Comparison of ENCODE assay signal across 9 cellular contexts in genomic region chr17:50867856-50868438, GRCh38. TPM values are rescaled to one million over a fixed set of nuclear protein-coding genes. Genes with fewer than 3 reads are reported as not detected.
DNase-seq lines count a peak whose midpoint lies in the region; ATAC-seq, FAIRE-seq and TF ChIP-seq lines count a peak whose summit lies in the region.
"Had no signal": no experiment of that assay in that cellular context is flagged by ENCODE, and none has a peak within 500 bp of the region (broad histone marks: within the 10 kb centered on the region; RNA-seq: fewer than 3 reads in every experiment).

No MANE protein-coding gene starts in this region.

- H3K27ac Mint-ChIP-seq in H9 = peak overlapping the region; percentile 99 to 100 (median 99)
- peak overlapping the region; percentile 100 for H3K27ac Mint-ChIP-seq in activated B cell treated with CpG ODN at 0.5 μM for 24 hours

- H4K8ac ChIP-seq in H9 (replicated peaks; ENCODE audit: insufficient read length, low read depth, low read length) = no peak overlapping the region

- no peak for TF ChIP-seq CTCF in H9 (conservative IDR thresholded peaks at IDR 0.05)
- TF ChIP-seq CTCF in activated B cell treated with CpG ODN at 0.5 μM for 24 hours (IDR thresholded peaks at IDR 0.05) = no peak
- TF ChIP-seq CTCF in smooth muscle cell (IDR thresholded peaks at IDR 0.05; ENCODE audit: borderline replicate concordance, insufficient read depth, poor library complexity, severe bottlenecking) = no peak

- H2BK20ac ChIP-seq in H9 (ENCODE audit: low read depth, low read length, poor library complexity, severe bottlenecking) = no peak overlapping the region

- H3K27me3 ChIP-seq in H9 (ENCODE audit: insufficient read depth, low read length) (no peaks in the 10 kb centered on the region), right cardiac atrium (ENCODE audit: control insufficient read depth, insufficient read depth) (no peaks in the 10 kb centered on the region), smooth muscle cell (ENCODE audit: low read depth) (no peaks in the 10 kb centered on the region)

- no peak overlapping the region for H3K23ac ChIP-seq in H9 (ENCODE audit: insufficient read length, low read depth, low read length)

- H3K4me3 ChIP-seq in right cardiac atrium (ENCODE audit: low read length) (peak overlapping the region; percentile 76), smooth muscle cell (peak overlapping the region; percentile 98)

- no peak overlapping the region for H2AK5ac ChIP-seq in H9 (ENCODE audit: insufficient read length, low read length)

- H3K79me2 ChIP-seq in H9 (ENCODE audit: insufficient read depth, low read length) (peaks cover 7% of the 10 kb centered on the region; the same call in 1 of the 2 replicates), smooth muscle cell (ENCODE audit: low read depth) (peaks cover 30% of the 10 kb centered on the region)

- peaks cover 14% of the 10 kb centered on the region for H3F3A ChIP-seq in smooth muscle cell (ENCODE audit: low read depth)

- peaks cover 3 to 14% (median 10%) of the 10 kb centered on the region in 3 experiments; a peak in 6 of 7 replicates for H3K36me3 Mint-ChIP-seq in H9 (ENCODE audit: insufficient read depth in 1 of 3, low read depth in 3 of 3)
- H3K36me3 Mint-ChIP-seq in activated B cell treated with CpG ODN at 0.5 μM for 24 hours (ENCODE audit: low read depth) = peaks cover 23% of the 10 kb centered on the region

- H3K27me3 Mint-ChIP-seq in H9 (ENCODE audit: low read depth) = no peaks in the 10 kb centered on the region
- no peaks in the 10 kb centered on the region for H3K27me3 Mint-ChIP-seq in activated B cell treated with CpG ODN at 0.5 μM for 24 hours

- H3K23me2 ChIP-seq in H9 (ENCODE audit: insufficient read length, low read depth, low read length, poor library complexity, severe bottlenecking) = peaks cover 4% of the 10 kb centered on the region

- no peak overlapping the region for H2BK12ac ChIP-seq in H9 (ENCODE audit: insufficient read length, low read depth, low read length)

- H2BK15ac ChIP-seq in H9 (ENCODE audit: low read depth, low read length) = no peak overlapping the region

- ATAC-seq in activated B cell treated with CpG ODN at 0.5 μM for 24 hours (ENCODE audit: low read depth) (no peak), right cardiac atrium (no peak), HG03432 (IDR thresholded peaks at IDR 0.05; ENCODE audit: unreplicated experiment) (no peak), HG02588 (IDR thresholded peaks at IDR 0.05; ENCODE audit: unreplicated experiment) (no peak)

- H3T11ph ChIP-seq in H9 (ENCODE audit: low read length) = no peak overlapping the region

- H2BK5ac ChIP-seq in H9 (ENCODE audit: insufficient read length, low read length) = no peak overlapping the region

- H3K9ac ChIP-seq in H9 (ENCODE audit: extremely low read depth, insufficient read length, low read length) (peak overlapping the region; percentile 64), smooth muscle cell (ENCODE audit: low read depth) (peak overlapping the region; percentile 70)

- no peak overlapping the region for H4K5ac ChIP-seq in H9 (ENCODE audit: insufficient read length, low read depth, low read length)

- H3K27ac ChIP-seq in H9 (ENCODE audit: insufficient read length, low read depth, low read length) (peak overlapping the region; percentile 69), right cardiac atrium (ENCODE audit: low read length) (peak overlapping the region; percentile 98), smooth muscle cell (ENCODE audit: low read depth) (peak overlapping the region; percentile 97)

- H3K14ac ChIP-seq in H9 (ENCODE audit: insufficient read depth, low read length) = peak overlapping the region; percentile 79

- H3K36me3 ChIP-seq in smooth muscle cell (ENCODE audit: low read depth) = no peaks in the 10 kb centered on the region

- H2AFZ ChIP-seq in H9 (ENCODE audit: low read length) (no peak overlapping the region), smooth muscle cell (ENCODE audit: low read depth) (peak overlapping the region; percentile 64)

- H3K9me3 ChIP-seq in H9 (ENCODE audit: control insufficient read depth, low read depth, low read length) (no peaks in the 10 kb centered on the region), right cardiac atrium (ENCODE audit: control insufficient read depth, low read length) (no peaks in the 10 kb centered on the region), smooth muscle cell (replicated peaks; ENCODE audit: low read depth) (no peaks in the 10 kb centered on the region)

- H2BK120ac ChIP-seq in H9 (ENCODE audit: low read depth, low read length, poor library complexity, severe bottlenecking) = no peak overlapping the region

- H4K20me1 ChIP-seq in H9 (ENCODE audit: control insufficient read depth, insufficient read depth, insufficient read length) = no peaks in the 10 kb centered on the region
- H4K20me1 ChIP-seq in smooth muscle cell (ENCODE audit: low read depth) = peaks cover 27% of the 10 kb centered on the region

- H4K91ac ChIP-seq in H9 (ENCODE audit: insufficient read length, low read depth, low read length) = no peak overlapping the region

- H3K4me1 Mint-ChIP-seq in H9 = peaks cover 25 to 28% of the 10 kb centered on the region in 2 experiments
- peaks cover 58% of the 10 kb centered on the region for H3K4me1 Mint-ChIP-seq in activated B cell treated with CpG ODN at 0.5 μM for 24 hours

- intact Hi-C loops in activated B cell treated with CpG ODN at 0.5 μM for 24 hours (cut with micrococcal nuclease) (loop anchor here (1.0 to 5.0 kb wide), 6 partner anchors 17 to 299 kb away; partner anchors contain the start of genes ANKRD40, LUC7L3 and NME2), right cardiac atrium (cut with DNase I) (loop anchor here in 1 of 4 donors (5.0 kb wide), 1 partner anchor 64 kb away; no protein-coding TSS in a partner anchor)

- POLR2A ChIA-PET in activated B cell treated with CpG ODN at 0.5 μM for 24 hours (lab: Charles Lee) = interaction anchor here (0.6 to 5.8 kb wide), 17 partner anchors 14 to 720 kb away, joined by 3 to 205 read pairs (median 13); partner anchors contain the start of genes LRRC59, NME1, NME2 and SPAG9

- CTCF ChIA-PET in activated B cell treated with CpG ODN at 0.5 μM for 24 hours (lab: Charles Lee) = interaction anchor here (1.4 kb wide), 1 partner anchor 89 kb away, joined by 4 read pairs; no protein-coding TSS in a partner anchor

- no peak for FAIRE-seq in RCC 7860 (lab: Jason Lieb, UNC)

- no peak overlapping the region for H3K56ac ChIP-seq in H9 (ENCODE audit: insufficient read length, low read depth, low read length)

- H3K9me3 Mint-ChIP-seq in H9 (no peaks in the 10 kb centered on the region; a peak in 2 of 5 replicates), activated B cell treated with CpG ODN at 0.5 μM for 24 hours (no peaks in the 10 kb centered on the region)

- H3K79me1 ChIP-seq in H9 (ENCODE audit: insufficient read depth, low read depth, low read length, poor library complexity, severe bottlenecking) = peaks cover 2% of the 10 kb centered on the region

- peak overlapping the region; percentile 90 to 93 for H3K4me3 Mint-ChIP-seq in H9
- peak overlapping the region; percentile 98 for H3K4me3 Mint-ChIP-seq in activated B cell treated with CpG ODN at 0.5 μM for 24 hours

- H3K4me2 ChIP-seq in H9 (ENCODE audit: insufficient read depth, insufficient read length, low read length) = peak overlapping the region; percentile 62
- H3K4me2 ChIP-seq in smooth muscle cell = peak overlapping the region; percentile 98

- no CpG with 5 or more reads among the region's 9 CpGs for WGBS in H9 (ENCODE audit: extremely low coverage, insufficient read length, low lambda C conversion rate)
- WGBS in right cardiac atrium = 1% methylated on average over 9 of the region's 9 CpGs
- 2% methylated on average over 9 of the region's 9 CpGs for WGBS in smooth muscle cell (ENCODE audit: low lambda C conversion rate)

- H3K18ac ChIP-seq in H9 (ENCODE audit: insufficient read length, low read depth, low read length) = peak overlapping the region; percentile 66

- DNase-seq in H9 = no peak
- no peak for DNase-seq in activated B cell treated with CpG ODN at 0.5 μM for 24 hours
- DNase-seq in right cardiac atrium = no peak
- DNase-seq in smooth muscle cell (lab: John Stamatoyannopoulos, UW; ENCODE audit: unreplicated experiment) = no peak
- no peak for DNase-seq in RCC 7860 (ENCODE audit: low spot score)
- DNase-seq in GM03348 (ENCODE audit: low spot score) = no peak

- H3K4me1 ChIP-seq in H9 (ENCODE audit: insufficient read depth, low read length) = no peaks in the 10 kb centered on the region
- peaks cover 2% of the 10 kb centered on the region for H3K4me1 ChIP-seq in right cardiac atrium (ENCODE audit: control insufficient read depth, insufficient read depth, low read length)
- peaks cover 18% of the 10 kb centered on the region for H3K4me1 ChIP-seq in smooth muscle cell (ENCODE audit: low read depth)

- H3K4ac ChIP-seq in H9 (ENCODE audit: low read depth, low read length) = no peak overlapping the region

RNA-seq across cellular contexts. Expression of gene TOB1, which starts 1.8 kb away (rescaled TPM):
- total RNA-seq in H9 (2021) (31.2 and 31.6 TPM in 2 replicates), activated B cell treated with CpG ODN at 0.5 μM for 24 hours (18.8 and 20.4 TPM in 2 replicates), right cardiac atrium (10 to 100 TPM; 51.0 to 73.2 (median 65.0) TPM), smooth muscle cell (39.8 and 46.8 TPM in 2 replicates)
- polyA plus RNA-seq in right cardiac atrium (31.0 TPM), smooth muscle cell (29.1 and 29.3 TPM in 2 replicates)

RNA-seq across cellular contexts. Expression of gene WFIKKN2, which starts 32.6 kb away (rescaled TPM):
- total RNA-seq in H9 (2021) = 1.0 and 1.1 TPM in 2 replicates
- total RNA-seq in activated B cell treated with CpG ODN at 0.5 μM for 24 hours = not detected in 2 replicates
- 1 to 10 TPM in 2 of 4 donors, under 1 TPM in 2; 0.68 to 3.0 (median 1.4) TPM for total RNA-seq in right cardiac atrium
- polyA plus RNA-seq in right cardiac atrium = 1.1 TPM
- total RNA-seq in smooth muscle cell = not detected in 2 replicates
- not detected in 2 replicates for polyA plus RNA-seq in smooth muscle cell
- total RNA-seq: M059J had no signal
